Comparison of ENCODE assay signal across 2 cellular contexts in the genomic region with DNA sequence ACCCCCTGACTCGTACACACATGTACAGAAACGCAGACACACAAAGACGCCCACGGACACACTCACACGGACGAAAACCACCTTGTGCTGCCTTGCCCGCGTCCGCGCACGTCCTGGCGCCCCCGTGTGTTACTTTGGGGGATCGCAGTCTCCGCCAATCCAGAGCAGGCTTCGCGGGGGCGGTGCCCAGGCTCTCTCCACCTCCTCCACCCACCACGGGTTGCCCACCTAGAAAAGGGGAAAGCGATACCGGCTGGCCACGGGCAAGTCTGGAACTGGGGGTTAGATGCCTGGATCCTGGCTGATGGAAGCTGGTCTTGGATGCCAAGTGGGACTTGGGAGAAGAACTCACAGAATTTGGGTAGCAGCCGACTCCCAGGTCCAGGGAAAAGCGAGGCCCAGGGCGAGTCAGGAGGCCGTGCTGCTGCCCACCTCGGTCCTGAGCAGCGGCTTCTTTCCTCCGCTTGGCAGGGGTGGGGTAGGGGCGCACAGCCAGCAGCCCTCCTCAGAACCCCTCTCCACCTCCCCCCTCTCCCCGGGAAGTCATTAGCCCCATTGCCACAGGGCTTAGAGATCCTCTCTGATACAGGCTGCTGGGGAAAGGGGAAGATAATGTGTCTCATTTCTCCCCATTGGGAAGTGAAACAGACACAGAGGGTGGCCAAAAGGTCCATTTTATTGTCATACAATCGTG.
TF ChIP-seq lines count a peak whose summit lies in the region.

No MANE protein-coding gene starts in this region.

TF ChIP-seq in HCT116, 20 proteins besides CTCF, POLR2A, EP300 and RAD21:
- TF ChIP-seq ZBTB33 (IDR thresholded peaks at IDR 0.05; ENCODE audit: extremely low read depth, insufficient replicate concordance, low read length): no peak
- no peak for TF ChIP-seq EZH2phosphoT487 (IDR thresholded peaks at IDR 0.05; ENCODE audit: borderline replicate concordance)
- no peak for TF ChIP-seq JUND (IDR thresholded peaks at IDR 0.05)
- TF ChIP-seq EZH2 (IDR thresholded peaks at IDR 0.05): no peak
- no peak for TF ChIP-seq CBX3 (IDR thresholded peaks at IDR 0.05; ENCODE audit: low read depth)
- TF ChIP-seq CEBPB (IDR thresholded peaks at IDR 0.05; ENCODE audit: low read depth): no peak
- peak; percentile 39; the same call in 1 of the 2 replicates for TF ChIP-seq POLR2AphosphoS5 (IDR thresholded peaks at IDR 0.05; ENCODE audit: low read depth, low read length)
- TF ChIP-seq ATF3 (IDR thresholded peaks at IDR 0.05): no peak
- TF ChIP-seq TCF7L2 (IDR thresholded peaks at IDR 0.05; ENCODE audit: borderline replicate concordance, extremely low read depth, insufficient read depth, insufficient read length): peak; percentile 22
- TF ChIP-seq SRF (IDR thresholded peaks at IDR 0.05; ENCODE audit: low read depth): no peak
- TF ChIP-seq EGR1 (IDR thresholded peaks at IDR 0.05; ENCODE audit: low read depth): no peak
- TF ChIP-seq REST (IDR thresholded peaks at IDR 0.05; ENCODE audit: low read depth): no peak
- no peak for TF ChIP-seq MAX (IDR thresholded peaks at IDR 0.05)
- no peak for TF ChIP-seq ZNF274 (IDR thresholded peaks at IDR 0.05; ENCODE audit: low read depth, low read length)
- no peak for TF ChIP-seq FOSL1 (IDR thresholded peaks at IDR 0.05; ENCODE audit: low read depth)
- TF ChIP-seq ZFX (IDR thresholded peaks at IDR 0.05): no peak
TF ChIP-seq in HCT116: peak in this region for 2.

TF ChIP-seq in endothelial cell of umbilical vein, 7 proteins besides CTCF, POLR2A, EP300 and RAD21:
- TF ChIP-seq POLR2AphosphoS5 (IDR thresholded peaks at IDR 0.05; ENCODE audit: insufficient read depth, low read depth, low read length) (no peak), EZH2 (IDR thresholded peaks at IDR 0.05; ENCODE audit: borderline replicate concordance, low read depth, low read length, severe bottlenecking) (no peak), JUN (IDR thresholded peaks at IDR 0.05; ENCODE audit: borderline replicate concordance, insufficient read depth, insufficient read length, low read depth) (no peak), FOS (IDR thresholded peaks at IDR 0.05; ENCODE audit: borderline replicate concordance, insufficient read depth, low read length) (no peak), GATA2 (IDR thresholded peaks at IDR 0.05; ENCODE audit: insufficient read depth, insufficient read length, low read depth, low read length) (no peak)
